Comparison of ENCODE assay signal across 25 cellular contexts in the genomic region with DNA sequence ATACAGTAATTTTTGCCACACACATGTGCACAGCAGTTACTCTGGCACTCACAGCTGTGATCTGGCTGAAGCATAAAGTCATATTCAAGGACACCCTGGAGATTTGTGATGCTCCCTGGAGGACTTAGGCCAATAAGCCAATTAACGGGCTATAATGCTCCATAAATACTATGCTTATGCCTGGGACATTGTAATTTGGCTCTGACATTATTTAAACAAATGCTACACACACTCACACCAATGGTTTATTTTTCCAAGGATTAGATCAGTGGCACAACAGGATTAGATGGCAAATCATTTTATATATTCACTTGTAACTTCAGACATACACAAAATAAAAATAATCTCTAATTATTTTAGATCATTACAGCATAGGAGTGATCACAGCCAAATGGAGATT.
A peak's percentile ranks its signal among the peaks of the same experiment; 100 is the strongest.
DNase-seq lines count a peak whose midpoint lies in the region; ATAC-seq, FAIRE-seq and TF ChIP-seq lines count a peak whose summit lies in the region.
"Had no signal": no experiment of that assay in that cellular context is flagged by ENCODE, and none has a peak within 500 bp of the region (broad histone marks: within the 10 kb centered on the region; RNA-seq: fewer than 3 reads in every experiment).

No MANE protein-coding gene starts in this region.

- ATAC-seq in SK-N-SH treated with all-trans-retinoic acid at 6 μM for 48 hours = no peak
- ATAC-seq in stimulated activated memory B cell treated with anti-CD40 and anti-IgM and Interleukin-4, amounts not matched to agents 10 μg/mL and 1 μg/mL and 100 μg/mL, for 72 hours = no peak
- ATAC-seq in natural killer cell = no peak
- ATAC-seq: A549, GM12878, HepG2, Right ventricle myocardium inferior had no signal

- H3K27me3 Mint-ChIP-seq in stimulated activated memory B cell treated with anti-CD40 and anti-IgM and Interleukin-4, amounts not matched to agents 10 μg/mL and 1 μg/mL and 100 μg/mL, for 72 hours = no peaks in the 10 kb centered on the region
- no peaks in the 10 kb centered on the region for H3K27me3 Mint-ChIP-seq in natural killer cell (ENCODE audit: low read depth in 2 of 2)
- H3K27me3 Mint-ChIP-seq: CD4-positive, CD25-positive, alpha-beta regulatory T cell had no signal

- no peaks in the 10 kb centered on the region for H3K36me3 ChIP-seq in SK-N-SH (replicated peaks in 1 of 2; ENCODE audit: control insufficient read depth in 1 of 2, insufficient read depth in 2 of 2, low read length in 1 of 2)
- no peaks in the 10 kb centered on the region for H3K36me3 ChIP-seq in HEK293 (ENCODE audit: control insufficient read depth in 2 of 2, insufficient read depth in 1 of 2, low read length in 2 of 2)
- no peaks in the 10 kb centered on the region for H3K36me3 ChIP-seq in sigmoid colon
- H3K36me3 ChIP-seq: BE2C, SJSA1 had no signal

- peaks cover 3% of the 10 kb centered on the region in 2 experiments; a peak in 2 of 4 replicates for H3K4me1 ChIP-seq in SK-N-SH (ENCODE audit: control insufficient read depth in 1 of 2, insufficient read depth in 2 of 2, low read depth in 1 of 2, low read length in 1 of 2)
- H3K4me1 ChIP-seq in HEK293 (ENCODE audit: control insufficient read depth, insufficient read depth, low read length) = peaks cover 22% of the 10 kb centered on the region
- H3K4me1 ChIP-seq in sigmoid colon = no peaks in the 10 kb centered on the region

- H2AFZ ChIP-seq in SK-N-SH (ENCODE audit: low read depth) = no peak overlapping the region

- H3K36me3 Mint-ChIP-seq in stimulated activated memory B cell treated with anti-CD40 and anti-IgM and Interleukin-4, amounts not matched to agents 10 μg/mL and 1 μg/mL and 100 μg/mL, for 72 hours = peaks cover 28% of the 10 kb centered on the region
- H3K36me3 Mint-ChIP-seq in natural killer cell = no peaks in the 10 kb centered on the region

- no peaks in the 10 kb centered on the region for H3K4me1 Mint-ChIP-seq in stimulated activated memory B cell treated with anti-CD40 and anti-IgM and Interleukin-4, amounts not matched to agents 10 μg/mL and 1 μg/mL and 100 μg/mL, for 72 hours
- H3K4me1 Mint-ChIP-seq in natural killer cell = no peaks in the 10 kb centered on the region

- DNase-seq in SK-N-SH (peak; percentile 15), NCI-H69 (lab: John Stamatoyannopoulos, UW) (peak; percentile 92), HTR-8/SVneo (ENCODE audit: insufficient read length, low spot score) (no peak), sigmoid colon (no peak), natural killer cell (no peak)
- DNase-seq: BE2C; CD4-positive, CD25-positive, alpha-beta regulatory T cell; COR-L47; DND-41; KBM-7; NCI-H1105 treated with DMSO at 0.1 percent for 48 hours; NCI-H187; NCI-H446; OCI-M1 had no signal

- H3K27me3 ChIP-seq in SK-N-SH (ENCODE audit: insufficient read depth) (no peaks in the 10 kb centered on the region), sigmoid colon (no peaks in the 10 kb centered on the region)
- H3K27me3 ChIP-seq: BE2C, SJSA1 had no signal

- POLR2A ChIA-PET in SK-N-SH (lab: Yijun Ruan, JAX) (no interaction called here), HEK293 (lab: Yijun Ruan, JAX) (no interaction called here)

- intact Hi-C loops in sigmoid colon (cut with DNase I) (no loop called here), natural killer cell (cut with micrococcal nuclease) (no loop called here)

- H3K4me3 Mint-ChIP-seq in stimulated activated memory B cell treated with anti-CD40 and anti-IgM and Interleukin-4, amounts not matched to agents 10 μg/mL and 1 μg/mL and 100 μg/mL, for 72 hours = no peak overlapping the region
- no peak overlapping the region for H3K4me3 Mint-ChIP-seq in natural killer cell
- H3K4me3 Mint-ChIP-seq: CD4-positive, CD25-positive, alpha-beta regulatory T cell; T-helper 1 cell treated with Interleukin-12 subunit alpha and Interleukin-12 subunit beta and Interleukin-4 antibody, amounts not matched to agents 30 μg/mL and 1 μg/mL, for 36 hours had no signal

- CTCF ChIA-PET in SK-N-SH (lab: Yijun Ruan, JAX) (no interaction called here), HEK293 (lab: Yijun Ruan, JAX) (no interaction called here)

- no peaks in the 10 kb centered on the region for H3K79me2 ChIP-seq in SK-N-SH (ENCODE audit: insufficient read depth)

- no peak for TF ChIP-seq POLR2A in sigmoid colon (IDR thresholded peaks at IDR 0.05)

- no peak for TF ChIP-seq CTCF in SK-N-SH (IDR thresholded peaks at IDR 0.05)
- TF ChIP-seq CTCF in HEK293 (tag by site-specific recombination; IDR thresholded peaks at IDR 0.05) = no peak
- no peak for TF ChIP-seq CTCF in sigmoid colon (IDR thresholded peaks at IDR 0.05)
- no peak for TF ChIP-seq CTCF in natural killer cell (IDR thresholded peaks at IDR 0.05)

- no peak overlapping the region for H3K9ac ChIP-seq in SK-N-SH

- H3K9me2 ChIP-seq in SK-N-SH = no peaks in the 10 kb centered on the region

- H3K9me3 ChIP-seq in SK-N-SH (no peaks in the 10 kb centered on the region), HEK293 (ENCODE audit: control insufficient read depth, insufficient read depth, low read depth, low read length) (no peaks in the 10 kb centered on the region), sigmoid colon (no peaks in the 10 kb centered on the region)
- H3K9me3 ChIP-seq: A549, BE2C, SJSA1 had no signal

- TF ChIP-seq EP300 in SK-N-SH (IDR thresholded peaks at IDR 0.05; ENCODE audit: borderline replicate concordance in 1 of 2, low read depth in 1 of 2, low read length in 1 of 2) = no peak
- TF ChIP-seq EP300 in sigmoid colon (IDR thresholded peaks at IDR 0.05) = no peak

- peaks cover 9% of the 10 kb centered on the region for H3F3A ChIP-seq in SK-N-SH (replicated peaks; ENCODE audit: insufficient read depth)

- no peaks in the 10 kb centered on the region for H4K20me1 ChIP-seq in SK-N-SH (ENCODE audit: insufficient read depth)

- FAIRE-seq in HTR-8/SVneo (lab: Jason Lieb, UNC) = no peak
- FAIRE-seq: A549, GM12878, H54, HepG2, RCC 7860 had no signal

- no peak overlapping the region for H3K4me2 ChIP-seq in SK-N-SH
- H3K4me2 ChIP-seq: A549 had no signal

- H3K4me3 ChIP-seq in SK-N-SH (ENCODE audit: low read depth in 2 of 2, low read length in 1 of 2) (no peak overlapping the region), HEK293 (ENCODE audit: low read depth, low read length) (no peak overlapping the region), sigmoid colon (no peak overlapping the region)
- H3K4me3 ChIP-seq: A549, GM12878, SJSA1 had no signal

- 60% methylated on average over 1 of the region's 1 CpG for WGBS in SK-N-SH (ENCODE audit: low lambda C conversion rate)
- WGBS in sigmoid colon, 2 donors = 73 to 83% methylated on average over 1 of the region's 1 CpG

- H3K9me3 Mint-ChIP-seq in stimulated activated memory B cell treated with anti-CD40 and anti-IgM and Interleukin-4, amounts not matched to agents 10 μg/mL and 1 μg/mL and 100 μg/mL, for 72 hours = no peaks in the 10 kb centered on the region
- H3K9me3 Mint-ChIP-seq in natural killer cell = no peaks in the 10 kb centered on the region
- H3K9me3 Mint-ChIP-seq: T-helper 1 cell treated with Interleukin-12 subunit alpha and Interleukin-12 subunit beta and Interleukin-4 antibody, amounts not matched to agents 30 μg/mL and 1 μg/mL, for 36 hours had no signal

- no peak for TF ChIP-seq RAD21 in SK-N-SH (IDR thresholded peaks at IDR 0.05; ENCODE audit: low read length)

- H3K27ac Mint-ChIP-seq in stimulated activated memory B cell treated with anti-CD40 and anti-IgM and Interleukin-4, amounts not matched to agents 10 μg/mL and 1 μg/mL and 100 μg/mL, for 72 hours = peak overlapping the region; percentile 2
- H3K27ac Mint-ChIP-seq in natural killer cell = peak overlapping the region in 1 of 2 donors; percentile 10
- H3K27ac Mint-ChIP-seq: T-helper 1 cell treated with Interleukin-12 subunit alpha and Interleukin-12 subunit beta and Interleukin-4 antibody, amounts not matched to agents 30 μg/mL and 1 μg/mL, for 36 hours had no signal

- H3K27ac ChIP-seq in SK-N-SH (ENCODE audit: low read depth in 2 of 2, low read length in 1 of 2) (no peak overlapping the region; a peak in 1 of 4 replicates), HEK293 (ENCODE audit: extremely low read depth, low read depth, low read length) (no peak overlapping the region), sigmoid colon (no peak overlapping the region)
- H3K27ac ChIP-seq: A549, SJSA1 had no signal

TF ChIP-seq in SK-N-SH, 30 proteins besides CTCF, POLR2A, EP300 and RAD21 (continues in another document):
- TF ChIP-seq JUND (IDR thresholded peaks at IDR 0.05) (no peak), FOSL2 (IDR thresholded peaks at IDR 0.05; ENCODE audit: borderline replicate concordance, low read depth) (no peak), NFIC (IDR thresholded peaks at IDR 0.05; ENCODE audit: borderline replicate concordance) (no peak)

TF ChIP-seq in SK-N-SH treated with all-trans-retinoic acid at 6 μM for 48 hours, 23 proteins besides CTCF, POLR2A, EP300 and RAD21 (continues in another document):
- TF ChIP-seq, protein P1, sequence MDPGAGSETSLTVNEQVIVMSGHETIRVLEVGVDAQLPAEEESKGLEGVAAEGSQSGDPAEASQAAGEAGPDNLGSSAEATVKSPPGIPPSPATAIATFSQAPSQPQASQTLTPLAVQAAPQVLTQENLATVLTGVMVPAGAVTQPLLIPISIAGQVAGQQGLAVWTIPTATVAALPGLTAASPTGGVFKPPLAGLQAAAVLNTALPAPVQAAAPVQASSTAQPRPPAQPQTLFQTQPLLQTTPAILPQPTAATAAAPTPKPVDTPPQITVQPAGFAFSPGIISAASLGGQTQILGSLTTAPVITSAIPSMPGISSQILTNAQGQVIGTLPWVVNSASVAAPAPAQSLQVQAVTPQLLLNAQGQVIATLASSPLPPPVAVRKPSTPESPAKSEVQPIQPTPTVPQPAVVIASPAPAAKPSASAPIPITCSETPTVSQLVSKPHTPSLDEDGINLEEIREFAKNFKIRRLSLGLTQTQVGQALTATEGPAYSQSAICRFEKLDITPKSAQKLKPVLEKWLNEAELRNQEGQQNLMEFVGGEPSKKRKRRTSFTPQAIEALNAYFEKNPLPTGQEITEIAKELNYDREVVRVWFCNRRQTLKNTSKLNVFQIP (CRISPR knock-in tag; IDR thresholded peaks at IDR 0.05; ENCODE audit: borderline replicate concordance, low read depth) = no peak
- no peak for TF ChIP-seq PPARA (CRISPR knock-in tag; IDR thresholded peaks at IDR 0.05; ENCODE audit: borderline replicate concordance)

TF ChIP-seq in HEK293, 187 proteins besides CTCF, POLR2A, EP300 and RAD21 (continues in another document):
- TF ChIP-seq, protein P2, sequence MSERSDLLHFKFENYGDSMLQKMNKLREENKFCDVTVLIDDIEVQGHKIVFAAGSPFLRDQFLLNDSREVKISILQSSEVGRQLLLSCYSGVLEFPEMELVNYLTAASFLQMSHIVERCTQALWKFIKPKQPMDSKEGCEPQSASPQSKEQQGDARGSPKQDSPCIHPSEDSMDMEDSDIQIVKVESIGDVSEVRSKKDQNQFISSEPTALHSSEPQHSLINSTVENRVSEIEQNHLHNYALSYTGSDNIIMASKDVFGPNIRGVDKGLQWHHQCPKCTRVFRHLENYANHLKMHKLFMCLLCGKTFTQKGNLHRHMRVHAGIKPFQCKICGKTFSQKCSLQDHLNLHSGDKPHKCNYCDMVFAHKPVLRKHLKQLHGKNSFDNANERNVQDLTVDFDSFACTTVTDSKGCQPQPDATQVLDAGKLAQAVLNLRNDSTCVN (tag by site-specific recombination; optimal IDR thresholded peaks at IDR 0.05) = no peak
- TF ChIP-seq ZNF843 (tag by site-specific recombination; IDR thresholded peaks at IDR 0.05) = peak; percentile 90

Comparison
In these comparisons a context has a peak if more than half of its experiments do, and no peak if none do; other contexts are left out.
1. DNase-seq: peak in SK-N-SH (single experiment) and NCI-H69 (single experiment); none in HTR-8/SVneo (single experiment), sigmoid colon (single experiment) and natural killer cell (single experiment).